15 cellular contexts compared by ENCODE assay signal in the genomic region with DNA sequence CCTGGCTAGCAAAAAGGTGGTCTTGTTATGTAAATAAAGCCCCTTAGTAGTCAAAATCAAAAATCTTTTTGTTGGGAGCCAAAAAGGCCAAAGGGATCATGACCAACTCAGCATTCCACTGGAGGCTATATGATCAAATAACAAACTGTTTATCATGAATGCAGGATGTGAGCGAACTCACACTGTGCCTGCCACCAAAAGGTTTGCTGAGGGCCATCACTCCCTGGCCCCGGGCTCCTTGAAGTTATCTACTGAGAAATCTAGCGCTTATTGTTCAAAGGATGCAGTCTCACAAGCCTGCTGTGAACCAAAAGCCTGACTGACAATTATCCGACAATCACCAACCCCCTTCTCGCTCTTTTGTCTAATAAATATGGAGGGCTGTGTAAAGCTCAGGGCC.
DNase-seq lines count a peak whose midpoint lies in the region; FAIRE-seq and TF ChIP-seq lines count a peak whose summit lies in the region.
"Had no signal": no experiment of that assay in that cellular context is flagged by ENCODE, and none has a peak within 500 bp of the region (broad histone marks: within the 10 kb centered on the region; RNA-seq: fewer than 3 reads in every experiment).

No MANE protein-coding gene starts in this region.

- peak overlapping the region; percentile 42 for H3K27ac ChIP-seq in PC-9
- H3K27ac ChIP-seq: BLaER1 treated with 17β-estradiol and CSF1 and Interleukin-3, amounts not matched to agents 10 nM and 100 nM had no signal

- H3K4me1 Mint-ChIP-seq in neural crest cell = peaks cover 13% of the 10 kb centered on the region
- H3K4me1 Mint-ChIP-seq: B cell had no signal

- H3K27me3 ChIP-seq in PC-9 (ENCODE audit: insufficient read depth, low read depth) = no peaks in the 10 kb centered on the region
- H3K27me3 ChIP-seq: BLaER1 treated with 17β-estradiol and CSF1 and Interleukin-3, amounts not matched to agents 10 nM and 100 nM had no signal

- H3K9me3 Mint-ChIP-seq in neural crest cell = peaks cover 23% of the 10 kb centered on the region

- peak overlapping the region; percentile 35 for H3K27ac Mint-ChIP-seq in neural crest cell (ENCODE audit: unreplicated experiment)
- H3K27ac Mint-ChIP-seq: B cell; CD8-positive, alpha-beta T cell had no signal

- H3K36me3 ChIP-seq in PC-9 (ENCODE audit: low read depth) = no peaks in the 10 kb centered on the region

- no peak for TF ChIP-seq CTCF in PC-9 (conservative IDR thresholded peaks at IDR 0.05)
- no peak for TF ChIP-seq CTCF in neural crest cell (conservative IDR thresholded peaks at IDR 0.05)

- no peak overlapping the region for H2AFZ ChIP-seq in PC-9

- H3K79me2 ChIP-seq in PC-9 (ENCODE audit: low read depth) = no peaks in the 10 kb centered on the region

- H3F3A ChIP-seq in PC-9 (ENCODE audit: insufficient read depth, low read depth) = peaks cover 7% of the 10 kb centered on the region; the same call in 1 of the 2 replicates

- DNase-seq in HTR-8/SVneo (ENCODE audit: insufficient read length, low spot score) (no peak), PC-9 (peak; percentile 44 to 61), neural crest cell (ENCODE audit: low read depth, low spot score) (no peak), SIG-M5 (lab: John Stamatoyannopoulos, UW) (no peak), cerebellar nuclear complex (lab: John Stamatoyannopoulos, UW) (no peak), NCI-H2029 treated with DMSO at 0.1 percent for 48 hours (lab: John Stamatoyannopoulos, UW) (no peak)
- DNase-seq: Calu3; CD8-positive, alpha-beta T cell; DMS79 treated with DMSO at 0.1 percent for 48 hours; GOT3; H7; IMR-90 had no signal

- H3K9me2 ChIP-seq in PC-9 (ENCODE audit: insufficient read depth) = no peaks in the 10 kb centered on the region

- peak overlapping the region; percentile 51 for H3K4me3 Mint-ChIP-seq in neural crest cell
- H3K4me3 Mint-ChIP-seq: B cell; CD8-positive, alpha-beta T cell had no signal

- peaks cover 3% of the 10 kb centered on the region; the same call in 1 of the 2 replicates for H3K9me3 ChIP-seq in PC-9 (ENCODE audit: insufficient read depth, low read depth)

- peak; percentile 74 for FAIRE-seq in HTR-8/SVneo (lab: Jason Lieb, UNC)

- no peaks in the 10 kb centered on the region for H3K27me3 Mint-ChIP-seq in neural crest cell (ENCODE audit: low read depth)
- H3K27me3 Mint-ChIP-seq: B cell had no signal

- peaks cover 20% of the 10 kb centered on the region for H3K4me1 ChIP-seq in PC-9 (replicated peaks; ENCODE audit: insufficient read depth)
- H3K4me1 ChIP-seq: BLaER1 treated with 17β-estradiol and CSF1 and Interleukin-3, amounts not matched to agents 10 nM and 100 nM had no signal

- CTCF ChIA-PET in PC-9 (lab: Charles Lee) = no interaction called here

- intact Hi-C loops in PC-9 (cut with micrococcal nuclease; ENCODE audit: unreplicated experiment) = no loop called here

- peaks cover 33% of the 10 kb centered on the region for H3K36me3 Mint-ChIP-seq in neural crest cell (ENCODE audit: low read depth)
- H3K36me3 Mint-ChIP-seq: CD8-positive, alpha-beta T cell had no signal

- no peak overlapping the region for H3K4me3 ChIP-seq in PC-9
- H3K4me3 ChIP-seq: BLaER1 treated with 17β-estradiol and CSF1 and Interleukin-3, amounts not matched to agents 10 nM and 100 nM; GM12878 had no signal

- no peaks in the 10 kb centered on the region for H4K20me1 ChIP-seq in PC-9 (ENCODE audit: insufficient read depth)
- H4K20me1 ChIP-seq: BLaER1 treated with 17β-estradiol and CSF1 and Interleukin-3, amounts not matched to agents 10 nM and 100 nM had no signal

- POLR2A ChIA-PET in PC-9 (lab: Charles Lee; ENCODE audit: unreplicated experiment) = no interaction called here

- H3K4me2 ChIP-seq in PC-9 = peak overlapping the region; percentile 30; the same call in 1 of the 2 replicates
- H3K4me2 ChIP-seq: BLaER1 treated with 17β-estradiol and CSF1 and Interleukin-3, amounts not matched to agents 10 nM and 100 nM had no signal

- no TSS peak for BruUV-seq in PC-9 (replicated peaks; lab: Mats Ljungman, UMichigan)

Comparison
In these comparisons a context has a peak if more than half of its experiments do, and no peak if none do; other contexts are left out.
1. DNase-seq: peak in PC-9 (2 of 2); none in HTR-8/SVneo (single experiment), neural crest cell (single experiment), SIG-M5 (single experiment), cerebellar nuclear complex (0 of 2) and NCI-H2029 treated with DMSO at 0.1 percent for 48 hours (single experiment).